8 cellular contexts compared by ENCODE assay signal in the genomic region with DNA sequence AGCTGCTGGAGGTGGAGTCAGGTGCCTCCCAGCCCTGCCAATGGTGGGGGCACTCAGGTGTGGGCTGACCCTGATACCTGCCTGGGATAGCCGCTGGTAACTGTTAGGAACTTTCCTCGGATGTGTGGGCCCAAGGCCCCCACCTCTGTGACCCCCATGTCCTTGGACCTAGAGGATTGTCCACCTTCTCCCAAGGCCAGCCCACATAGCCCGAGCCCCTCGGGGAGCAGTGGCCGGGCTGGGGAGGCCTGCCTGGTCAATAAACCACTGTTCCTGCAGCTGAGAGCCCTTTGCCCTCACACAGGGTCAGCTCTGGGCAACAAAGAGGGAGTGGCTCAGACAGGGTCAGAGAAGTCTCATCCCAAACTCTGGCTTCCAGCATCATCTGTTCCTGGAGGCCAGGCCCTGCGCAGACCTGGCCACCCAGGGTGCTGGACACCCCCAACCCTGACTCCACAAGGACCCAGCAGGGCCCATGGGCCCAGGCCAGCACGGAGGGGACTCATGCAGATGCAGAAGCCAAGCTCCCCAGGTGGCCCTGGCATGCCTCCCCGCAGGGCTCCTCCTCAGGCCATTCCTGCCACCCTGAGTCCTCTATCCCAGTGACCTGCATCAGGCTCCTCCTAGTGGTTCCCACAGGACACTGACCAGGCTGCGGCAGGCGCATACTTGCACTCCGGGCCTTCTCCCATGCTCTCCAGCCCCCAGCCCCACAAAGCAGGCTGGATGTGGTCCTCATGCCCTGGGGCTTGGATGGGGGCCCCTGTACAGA. TPM values are rescaled to one million over a fixed set of nuclear protein-coding genes. Genes with fewer than 3 reads are reported as not detected.
DNase-seq lines count a peak whose midpoint lies in the region; ATAC-seq and TF ChIP-seq lines count a peak whose summit lies in the region.
"Not testable (repeated sequence)": the region's sequence is repeated elsewhere in the genome, so short reads cannot be mapped to it uniquely, and the experiment has no call there.

No MANE protein-coding gene starts in this region.

- not testable (repeated sequence) for H3K27me3 Mint-ChIP-seq in CD14-positive monocyte (ENCODE audit: low read depth in 3 of 3); activated CD4-positive, alpha-beta T cell treated with anti-CD3 and anti-CD28 coated beads, Interleukin-2, amount 10 ng/mL, durations not matched to agents 24 days and 14 days; endothelial cell (ENCODE audit: unreplicated experiment); neural progenitor cell (ENCODE audit: insufficient read depth, low read depth)

- TF ChIP-seq POLR2A in adrenal gland (IDR thresholded peaks at IDR 0.05); testis (IDR thresholded peaks at IDR 0.05): not testable (repeated sequence)

- peaks cover 0 to 13% of the 10 kb centered on the region in 2 donors for H3K4me1 ChIP-seq in adrenal gland (replicated peaks in 1 of 2)
- not testable (repeated sequence) for H3K4me1 ChIP-seq in neural progenitor cell, testis

- DNase-seq in CD14-positive monocyte (ENCODE audit: low spot score): peak; percentile 15
- DNase-seq in NCI-H69 (lab: John Stamatoyannopoulos, UW): peak; percentile 3
- DNase-seq in activated CD4-positive, alpha-beta T cell treated with anti-CD3 and anti-CD28 coated beads, Interleukin-2, amount 10 ng/mL, durations not matched to agents 24 days and 14 days: peak; percentile 38
- DNase-seq in adrenal gland: peak in 5 of 7 donors; percentile 6 to 40 (median 9)
- peak; percentile 13 for DNase-seq in endothelial cell (ENCODE audit: low spot score)
- peak in 1 of 2 donors; percentile 8 for DNase-seq in left colon
- DNase-seq in neural progenitor cell (ENCODE audit: low spot score): peak; percentile 27
- DNase-seq in testis: peak; percentile 16

- H3K9me3 Mint-ChIP-seq in CD14-positive monocyte; activated CD4-positive, alpha-beta T cell treated with anti-CD3 and anti-CD28 coated beads, Interleukin-2, amount 10 ng/mL, durations not matched to agents 24 days and 14 days; endothelial cell (ENCODE audit: unreplicated experiment); neural progenitor cell: not testable (repeated sequence)

- H3K9me3 ChIP-seq in adrenal gland (replicated peaks in 1 of 3); neural progenitor cell (ENCODE audit: low read depth); testis: not testable (repeated sequence)

- H3K9ac ChIP-seq in neural progenitor cell: not testable (repeated sequence)

- H2AFZ ChIP-seq in neural progenitor cell (replicated peaks): not testable (repeated sequence)

- H3K27ac Mint-ChIP-seq in CD14-positive monocyte; activated CD4-positive, alpha-beta T cell treated with anti-CD3 and anti-CD28 coated beads, Interleukin-2, amount 10 ng/mL, durations not matched to agents 24 days and 14 days; endothelial cell (ENCODE audit: unreplicated experiment); neural progenitor cell: not testable (repeated sequence)

- not testable (repeated sequence) for H3K27ac ChIP-seq in adrenal gland, neural progenitor cell, testis

- 84 to 92% (median 88%) methylated on average over 2 to 11 of the region's 11 CpGs for WGBS in adrenal gland, 4 donors
- 90 to 95% methylated on average over 3 to 4 of the region's 11 CpGs for whole genome bisulfite sequencing in testis, 2 donors

- intact Hi-C loops in CD14-positive monocyte (cut with micrococcal nuclease); activated CD4-positive, alpha-beta T cell treated with anti-CD3 and anti-CD28 coated beads, Interleukin-2, amount 10 ng/mL, durations not matched to agents 24 days and 14 days (cut with micrococcal nuclease); adrenal gland (cut with DNase I); left colon (cut with DNase I, micrococcal nuclease); testis (cut with DNase I; ENCODE audit: low total_unique reads): not testable (repeated sequence)

- H3K27me3 ChIP-seq in adrenal gland, neural progenitor cell, testis: not testable (repeated sequence)

- H3K36me3 ChIP-seq in adrenal gland (replicated peaks in 1 of 2); neural progenitor cell; testis (ENCODE audit: low read depth, missing control alignments): not testable (repeated sequence)

- H3K36me3 Mint-ChIP-seq in CD14-positive monocyte; activated CD4-positive, alpha-beta T cell treated with anti-CD3 and anti-CD28 coated beads, Interleukin-2, amount 10 ng/mL, durations not matched to agents 24 days and 14 days (ENCODE audit: low read depth); endothelial cell (ENCODE audit: low read depth, unreplicated experiment); neural progenitor cell: not testable (repeated sequence)

- H3F3A ChIP-seq in neural progenitor cell (ENCODE audit: low read depth): not testable (repeated sequence)

- not testable (repeated sequence) for H3K4me2 ChIP-seq in neural progenitor cell

- not testable (repeated sequence) for H3K4me3 Mint-ChIP-seq in CD14-positive monocyte; activated CD4-positive, alpha-beta T cell treated with anti-CD3 and anti-CD28 coated beads, Interleukin-2, amount 10 ng/mL, durations not matched to agents 24 days and 14 days; endothelial cell (ENCODE audit: unreplicated experiment); neural progenitor cell

- not testable (repeated sequence) for H3K4me3 ChIP-seq in adrenal gland, neural progenitor cell, testis

- not testable (repeated sequence) for TF ChIP-seq CTCF in CD14-positive monocyte (IDR thresholded peaks at IDR 0.05); adrenal gland (IDR thresholded peaks at IDR 0.05); testis (IDR thresholded peaks at IDR 0.05)
- TF ChIP-seq CTCF in endothelial cell (IDR thresholded peaks at IDR 0.05; ENCODE audit: unreplicated experiment) (peak; percentile 19), neural progenitor cell (IDR thresholded peaks at IDR 0.05) (peak; percentile 22)

- peaks cover 20% of the 10 kb centered on the region for H3K79me2 ChIP-seq in neural progenitor cell (ENCODE audit: low read depth)

- peaks cover 34% of the 10 kb centered on the region for H4K20me1 ChIP-seq in neural progenitor cell (ENCODE audit: low read depth)

- ATAC-seq in left colon: peak; percentile 56

- H3K4me1 Mint-ChIP-seq in CD14-positive monocyte (peaks cover 15% of the 10 kb centered on the region), neural progenitor cell (peaks cover 17% of the 10 kb centered on the region)
- peaks cover 15% of the 10 kb centered on the region for H3K4me1 Mint-ChIP-seq in activated CD4-positive, alpha-beta T cell treated with anti-CD3 and anti-CD28 coated beads, Interleukin-2, amount 10 ng/mL, durations not matched to agents 24 days and 14 days
- not testable (repeated sequence) for H3K4me1 Mint-ChIP-seq in endothelial cell (ENCODE audit: unreplicated experiment)

RNA-seq across cellular contexts. Expression of a gene that starts 6.4 kb away (rescaled TPM):
- polyA plus RNA-seq in CD14-positive monocyte (10 to 100 TPM; 56.3 to 62.8 TPM), adrenal gland (100 to 1,000 TPM in 1 of 3 donors, 10 to 100 TPM in 2; 12.1 to 107 (median 96.2) TPM), testis (ENCODE audit: insufficient read depth, low read depth, low replicate concordance) (171 TPM)
- 37.2 TPM in 2 replicates for total RNA-seq in activated CD4-positive, alpha-beta T cell treated with anti-CD3 and anti-CD28 coated beads, Interleukin-2, amount 10 ng/mL, durations not matched to agents 24 days and 14 days
- total RNA-seq in adrenal gland (100 to 1,000 TPM in 2 of 8 donors, 10 to 100 TPM in 6; 43.7 to 106 (median 62.6) TPM), endothelial cell (ENCODE audit: unreplicated experiment) (54.2 TPM), left colon (10 to 100 TPM; 25.7 to 26.1 TPM), neural progenitor cell (ENCODE audit: low replicate concordance) (22.3 and 59.2 TPM in 2 replicates), testis (100 to 1,000 TPM; 152 to 257 TPM)

RNA-seq across cellular contexts. Expression of a gene that starts 45.4 kb away (rescaled TPM):
- polyA plus RNA-seq in CD14-positive monocyte: not detected
- 1.6 and 1.7 TPM in 2 replicates for total RNA-seq in activated CD4-positive, alpha-beta T cell treated with anti-CD3 and anti-CD28 coated beads, Interleukin-2, amount 10 ng/mL, durations not matched to agents 24 days and 14 days
- total RNA-seq in adrenal gland: 10 to 100 TPM in 1 of 8 donors, 1 to 10 TPM in 5, under 1 TPM in 2; 0.35 to 18.8 (median 1.4) TPM
- polyA plus RNA-seq in adrenal gland: 1 to 10 TPM in 2 of 3 donors, under 1 TPM in 1; 0.35 to 1.9 (median 1.1) TPM
- total RNA-seq in endothelial cell (ENCODE audit: unreplicated experiment): 19.0 TPM
- total RNA-seq in left colon: 1 to 10 TPM; 4.0 to 6.5 TPM
- 6.3 and 20.9 TPM in 2 replicates for total RNA-seq in neural progenitor cell (ENCODE audit: low replicate concordance)
- 1 to 10 TPM; 5.1 to 6.1 TPM for total RNA-seq in testis
- 2.1 TPM for polyA plus RNA-seq in testis (ENCODE audit: insufficient read depth, low read depth, low replicate concordance)
